8 cellular contexts compared by ENCODE assay signal in genomic region chr10:34638405-34639054, GRCh38.
DNase-seq lines count a peak whose midpoint lies in the region; ATAC-seq and TF ChIP-seq lines count a peak whose summit lies in the region.

No MANE protein-coding gene starts in this region.

- ATAC-seq in HG02798 (IDR thresholded peaks at IDR 0.05; ENCODE audit: poor library complexity, unreplicated experiment), result peak; percentile 47
- no peak for ATAC-seq in HG02981 (IDR thresholded peaks at IDR 0.05; ENCODE audit: unreplicated experiment)

- TF ChIP-seq CTCF in GM10266 (IDR thresholded peaks at IDR 0.05; ENCODE audit: control insufficient read depth, insufficient read depth, low read depth, missing control alignments), result peak; percentile 86

- DNase-seq in GM10266 (ENCODE audit: extremely low spot score), result peak; percentile 27
- DNase-seq in NCI-H446 treated with DMSO at 0.1 percent for 48 hours (lab: John Stamatoyannopoulos, UW), result peak; percentile 26
- DNase-seq in activated CD4-positive, alpha-beta T cell treated with anti-CD3 and anti-CD28 coated beads, Interleukin-2, amount 50 U/mL, for 4 hours, result peak; percentile 55 to 60
- peak; percentile 49 for DNase-seq in effector CD4-positive, alpha-beta T cell
- peak; percentile 89 for DNase-seq in medulla oblongata (ENCODE audit: extremely low spot score)
- peak; percentile 33 for DNase-seq in stimulated activated CD8-positive, alpha-beta memory T cell treated with anti-CD3 and anti-CD28 coated beads, Interleukin-15, amount 100 ng/mL, for 24 hours (ENCODE audit: low read depth)

Comparison
In these comparisons a context has a peak if more than half of its experiments do, and no peak if none do; other contexts are left out.
1. DNase-seq: peak in every context shown above with its lines; median percentile 89 in medulla oblongata; 58 in activated CD4-positive, alpha-beta T cell treated with anti-CD3 and anti-CD28 coated beads, Interleukin-2, amount 50 U/mL, for 4 hours; 49 in effector CD4-positive, alpha-beta T cell; 33 in stimulated activated CD8-positive, alpha-beta memory T cell treated with anti-CD3 and anti-CD28 coated beads, Interleukin-15, amount 100 ng/mL, for 24 hours; 27 in GM10266; 26 in NCI-H446 treated with DMSO at 0.1 percent for 48 hours.